15 cellular contexts compared by ENCODE assay signal in the genomic region with DNA sequence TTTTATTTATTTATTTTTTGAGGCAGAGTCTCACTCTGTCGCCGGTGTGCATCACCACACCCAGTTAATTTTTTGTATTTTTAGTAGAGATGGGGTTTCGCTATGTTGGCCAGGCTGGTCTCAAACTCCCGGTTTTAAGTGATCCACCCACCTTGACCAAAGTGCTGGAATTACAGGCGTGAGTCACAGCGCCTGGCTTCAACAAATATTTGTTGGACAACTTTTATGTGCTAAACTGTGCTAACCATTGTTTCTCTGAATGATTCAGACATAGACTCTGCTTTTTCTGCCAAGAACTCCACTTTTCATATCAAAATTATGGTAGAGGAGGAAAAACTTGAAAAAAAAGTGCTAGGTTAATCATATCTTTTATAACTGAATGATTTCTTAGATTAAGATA. TPM values are rescaled to one million over a fixed set of nuclear protein-coding genes. Genes with fewer than 3 reads are reported as not detected.
A peak's percentile ranks its signal among the peaks of the same experiment; 100 is the strongest.
DNase-seq lines count a peak whose midpoint lies in the region; ATAC-seq, FAIRE-seq and TF ChIP-seq lines count a peak whose summit lies in the region.
"Had no signal": no experiment of that assay in that cellular context is flagged by ENCODE, and none has a peak within 500 bp of the region (broad histone marks: within the 10 kb centered on the region; RNA-seq: fewer than 3 reads in every experiment).

No MANE protein-coding gene starts in this region.

- intact Hi-C loops in MCF 10A (cut with micrococcal nuclease) (loop anchor here (2.0 kb wide), 1 partner anchor 41 kb away; a partner anchor contains a TSS), breast epithelium (cut with DNase I; ENCODE audit: low total_unique reads) (loop anchor here (10.0 kb wide), 1 partner anchor 1241 kb away; no protein-coding TSS in a partner anchor), upper lobe of right lung (cut with DNase I) (no loop called here)

- H3K27ac ChIP-seq in breast epithelium (no peak overlapping the region), astrocyte (ENCODE audit: low read depth, low read length) (no peak overlapping the region), upper lobe of right lung (no peak overlapping the region)
- H3K27ac ChIP-seq: sigmoid colon, WERI-Rb-1 had no signal

- DNase-seq in MCF 10A (ENCODE audit: unreplicated experiment) = peak; percentile 80
- no peak for DNase-seq in breast epithelium (ENCODE audit: low spot score in 2 of 2)
- DNase-seq in astrocyte (ENCODE audit: low read depth) = peak; percentile 83
- DNase-seq in iris pigment epithelial cell (ENCODE audit: low read depth) = peak; percentile 42
- DNase-seq in upper lobe of right lung = no peak
- no peak for DNase-seq in stimulated activated naive B cell treated with anti-CD40 and anti-IgM and Interleukin-4, amounts not matched to agents 10 μg/mL and 1 μg/mL and 100 μg/mL, for 72 hours
- no peak for DNase-seq in SIG-M5 treated with dmso at 0.1 percent for 504 hours (lab: John Stamatoyannopoulos, UW; ENCODE audit: unreplicated experiment)
- DNase-seq: DMS79; naive thymus-derived CD4-positive, alpha-beta T cell; NCI-H510A; sigmoid colon; WERI-Rb-1 had no signal

- no peaks in the 10 kb centered on the region for H4K20me1 ChIP-seq in astrocyte (ENCODE audit: insufficient read depth, low read length)

- FAIRE-seq in astrocyte (lab: Jason Lieb, UNC) = peak; percentile 13
- FAIRE-seq: A204.1 had no signal

- H3K27ac Mint-ChIP-seq in MCF 10A (ENCODE audit: low read depth, unreplicated experiment) (no peak overlapping the region), astrocyte (ENCODE audit: unreplicated experiment) (no peak overlapping the region)
- H3K27ac Mint-ChIP-seq in stimulated activated naive B cell treated with anti-CD40 and anti-IgM and Interleukin-4, amounts not matched to agents 10 μg/mL and 1 μg/mL and 100 μg/mL, for 72 hours = no peak overlapping the region

- H3K9me3 ChIP-seq in breast epithelium (no peaks in the 10 kb centered on the region), astrocyte (ENCODE audit: insufficient read depth, low read depth, low read length) (no peaks in the 10 kb centered on the region), upper lobe of right lung (no peaks in the 10 kb centered on the region)
- H3K9me3 ChIP-seq: sigmoid colon had no signal

- H3K4me1 Mint-ChIP-seq in MCF 10A (ENCODE audit: insufficient read depth, unreplicated experiment) (peaks cover 17% of the 10 kb centered on the region), astrocyte (ENCODE audit: low read depth, unreplicated experiment) (peaks cover 8% of the 10 kb centered on the region)
- H3K4me1 Mint-ChIP-seq in stimulated activated naive B cell treated with anti-CD40 and anti-IgM and Interleukin-4, amounts not matched to agents 10 μg/mL and 1 μg/mL and 100 μg/mL, for 72 hours = peaks cover 16 to 39% of the 10 kb centered on the region in 2 donors

- no peak overlapping the region for H3K4me2 ChIP-seq in astrocyte (ENCODE audit: low read length)

- ATAC-seq in upper lobe of right lung = peak; percentile 26
- no peak for ATAC-seq in HG02623 (IDR thresholded peaks at IDR 0.05; ENCODE audit: unreplicated experiment)
- ATAC-seq in stimulated activated naive B cell treated with anti-CD40 and anti-IgM and Interleukin-4, amounts not matched to agents 10 μg/mL and 1 μg/mL and 100 μg/mL, for 72 hours (replicated peaks) = no peak
- ATAC-seq: naive thymus-derived CD4-positive, alpha-beta T cell had no signal

- POLR2A ChIA-PET in MCF 10A (lab: Yijun Ruan, JAX) = interaction anchor here (0.8 to 1.5 kb wide), 4 partner anchors 9 to 104 kb away, joined by 3 to 4 read pairs (median 3); no protein-coding TSS in a partner anchor

- H3K79me2 ChIP-seq in astrocyte (ENCODE audit: insufficient read depth, low read length) = no peaks in the 10 kb centered on the region

- no peaks in the 10 kb centered on the region for H3K27me3 ChIP-seq in breast epithelium
- H3K27me3 ChIP-seq in astrocyte (ENCODE audit: insufficient read depth, low read length) = no peaks in the 10 kb centered on the region
- no peaks in the 10 kb centered on the region for H3K27me3 ChIP-seq in upper lobe of right lung
- H3K27me3 ChIP-seq: sigmoid colon had no signal

- H3K9ac ChIP-seq in astrocyte (ENCODE audit: low read length) = no peak overlapping the region

- CTCF ChIA-PET in MCF 10A (lab: Yijun Ruan, JAX) = interaction anchor here (0.7 to 3.7 kb wide), 8 partner anchors 10 to 200 kb away, joined by 3 to 31 read pairs (median 4); no protein-coding TSS in a partner anchor

- H3K4me3 Mint-ChIP-seq in MCF 10A (ENCODE audit: unreplicated experiment) (no peak overlapping the region), astrocyte (ENCODE audit: unreplicated experiment) (no peak overlapping the region)
- no peak overlapping the region for H3K4me3 Mint-ChIP-seq in stimulated activated naive B cell treated with anti-CD40 and anti-IgM and Interleukin-4, amounts not matched to agents 10 μg/mL and 1 μg/mL and 100 μg/mL, for 72 hours
- H3K4me3 Mint-ChIP-seq: naive thymus-derived CD4-positive, alpha-beta T cell had no signal

- TF ChIP-seq POLR2A in breast epithelium (IDR thresholded peaks at IDR 0.05) = no peak

- H3K9me3 Mint-ChIP-seq in MCF 10A (ENCODE audit: unreplicated experiment) = no peaks in the 10 kb centered on the region
- H3K9me3 Mint-ChIP-seq in astrocyte (ENCODE audit: unreplicated experiment) = no peaks in the 10 kb centered on the region
- no peaks in the 10 kb centered on the region for H3K9me3 Mint-ChIP-seq in stimulated activated naive B cell treated with anti-CD40 and anti-IgM and Interleukin-4, amounts not matched to agents 10 μg/mL and 1 μg/mL and 100 μg/mL, for 72 hours
- H3K9me3 Mint-ChIP-seq: naive thymus-derived CD4-positive, alpha-beta T cell had no signal

- H2AFZ ChIP-seq in astrocyte (ENCODE audit: low read depth, low read length) = no peak overlapping the region

- BruUV-seq in MCF 10A (replicated peaks; lab: Mats Ljungman, UMichigan) = no TSS peak

- H3K4me3 ChIP-seq in breast epithelium = no peak overlapping the region
- no peak overlapping the region for H3K4me3 ChIP-seq in astrocyte (ENCODE audit: insufficient read depth, low read depth, low read length)
- no peak overlapping the region for H3K4me3 ChIP-seq in upper lobe of right lung
- H3K4me3 ChIP-seq: sigmoid colon had no signal

- no peaks in the 10 kb centered on the region for H3K36me3 Mint-ChIP-seq in MCF 10A (ENCODE audit: insufficient read depth, unreplicated experiment)
- no peaks in the 10 kb centered on the region for H3K36me3 Mint-ChIP-seq in astrocyte (ENCODE audit: low read depth, unreplicated experiment)
- no peaks in the 10 kb centered on the region for H3K36me3 Mint-ChIP-seq in stimulated activated naive B cell treated with anti-CD40 and anti-IgM and Interleukin-4, amounts not matched to agents 10 μg/mL and 1 μg/mL and 100 μg/mL, for 72 hours
- H3K36me3 Mint-ChIP-seq: naive thymus-derived CD4-positive, alpha-beta T cell had no signal

- H3K36me3 ChIP-seq in breast epithelium = no peaks in the 10 kb centered on the region
- no peaks in the 10 kb centered on the region for H3K36me3 ChIP-seq in astrocyte (ENCODE audit: insufficient read depth, low read length)
- H3K36me3 ChIP-seq in upper lobe of right lung = no peaks in the 10 kb centered on the region
- H3K36me3 ChIP-seq: sigmoid colon, WERI-Rb-1 had no signal

- TF ChIP-seq CTCF in MCF 10A (IDR thresholded peaks at IDR 0.05; ENCODE audit: unreplicated experiment) = no peak
- TF ChIP-seq CTCF in breast epithelium (IDR thresholded peaks at IDR 0.05) = no peak
- no peak for TF ChIP-seq CTCF in astrocyte (IDR thresholded peaks at IDR 0.05; ENCODE audit: insufficient read depth, low read depth, low read length)
- TF ChIP-seq CTCF in upper lobe of right lung (IDR thresholded peaks at IDR 0.05) = no peak

- H3K4me1 ChIP-seq in breast epithelium (peaks cover 0 to 4% of the 10 kb centered on the region in 2 donors), astrocyte (ENCODE audit: insufficient read depth, low read length) (no peaks in the 10 kb centered on the region), upper lobe of right lung (no peaks in the 10 kb centered on the region)

- H3K27me3 Mint-ChIP-seq in MCF 10A (ENCODE audit: insufficient read depth, unreplicated experiment) = no peaks in the 10 kb centered on the region
- H3K27me3 Mint-ChIP-seq in astrocyte (ENCODE audit: low read depth, unreplicated experiment) = no peaks in the 10 kb centered on the region
- H3K27me3 Mint-ChIP-seq in stimulated activated naive B cell treated with anti-CD40 and anti-IgM and Interleukin-4, amounts not matched to agents 10 μg/mL and 1 μg/mL and 100 μg/mL, for 72 hours = no peaks in the 10 kb centered on the region

RNA-seq across cellular contexts. Expression of a gene that starts 36.3 kb away (rescaled TPM):
- not detected in 2 replicates for total RNA-seq in MCF 10A (2022)
- total RNA-seq in breast epithelium = 1,000 to 10,000 TPM in 1 of 3 donors, 100 to 1,000 TPM in 1, 1 to 10 TPM in 1; 2.1 to 1,213 (median 247) TPM
- 2.6 and 8.4 TPM in 2 replicates for total RNA-seq in astrocyte
- total RNA-seq in upper lobe of right lung = 16.0 TPM
- total RNA-seq: naive thymus-derived CD4-positive, alpha-beta T cell; sigmoid colon; SK-MEL-5 had no signal

RNA-seq across cellular contexts. Expression of a gene that starts 41.7 kb away (rescaled TPM):
- total RNA-seq in MCF 10A (2022) (134 and 137 TPM in 2 replicates), breast epithelium (100 to 1,000 TPM in 2 of 3 donors, 10 to 100 TPM in 1; 74.6 to 307 (median 167) TPM), astrocyte (218 and 234 TPM in 2 replicates), upper lobe of right lung (203 TPM)

Comparison
In these comparisons a context has a peak if more than half of its experiments do, and no peak if none do; other contexts are left out.
1. DNase-seq: peak in MCF 10A (single experiment), astrocyte (single experiment) and iris pigment epithelial cell (single experiment); none in breast epithelium (0 of 2), upper lobe of right lung (single experiment), stimulated activated naive B cell treated with anti-CD40 and anti-IgM and Interleukin-4, amounts not matched to agents 10 μg/mL and 1 μg/mL and 100 μg/mL, for 72 hours (single experiment) and SIG-M5 treated with dmso at 0.1 percent for 504 hours (single experiment).